Comparison of ENCODE assay signal across 1 cellular context in genomic region chr5:180548563-180548962, GRCh38.
TF ChIP-seq lines count a peak whose summit lies in the region.

No MANE protein-coding gene starts in this region.

TF ChIP-seq in H1, 55 proteins besides CTCF, POLR2A, EP300 and RAD21:
- TF ChIP-seq MAFK (IDR thresholded peaks at IDR 0.05; ENCODE audit: low read depth, low read length) (peak; percentile 34; the same call in 1 of the 2 replicates), MAX (IDR thresholded peaks at IDR 0.05) (no peak)
